1 cellular context compared by ENCODE assay signal in the genomic region with DNA sequence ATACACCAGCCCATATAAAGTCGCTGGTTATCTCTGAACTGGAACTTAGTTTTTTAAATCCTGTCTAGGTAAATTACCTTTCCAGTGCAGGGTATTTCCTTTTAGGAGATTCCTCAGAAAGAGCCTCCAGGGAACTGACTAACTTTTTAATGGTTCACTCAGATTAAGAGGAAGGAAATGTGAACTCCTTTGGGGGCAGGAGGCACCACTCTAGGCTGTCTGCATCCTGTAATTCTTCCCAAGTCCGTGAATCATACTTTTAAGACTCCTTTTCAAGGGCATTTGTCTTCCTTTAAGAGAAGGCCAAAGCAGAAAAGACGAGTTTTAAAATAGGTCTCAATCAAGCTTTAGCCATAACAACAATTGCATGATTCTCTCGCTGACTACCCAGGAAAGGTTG.
TF ChIP-seq lines count a peak whose summit lies in the region.

No MANE protein-coding gene starts in this region.

TF ChIP-seq in endothelial cell of umbilical vein, 7 proteins besides CTCF, POLR2A, EP300 and RAD21 (continued from another document):
- TF ChIP-seq MAX (IDR thresholded peaks at IDR 0.05; ENCODE audit: insufficient read depth, insufficient read length) (no peak), GATA2 (IDR thresholded peaks at IDR 0.05; ENCODE audit: insufficient read depth, insufficient read length, low read depth, low read length) (peak; percentile 80), EZH2 (IDR thresholded peaks at IDR 0.05; ENCODE audit: borderline replicate concordance, low read depth, low read length, severe bottlenecking) (no peak)
